In genomic region chr19:49692102-49692599, GRCh38 we compare ENCODE assay signal across 1 cellular context.
TF ChIP-seq lines count a peak whose summit lies in the region.

No MANE protein-coding gene starts in this region.

TF ChIP-seq in HepG2, 621 proteins besides CTCF, POLR2A, EP300 and RAD21:
- TF ChIP-seq GABPA (IDR thresholded peaks at IDR 0.05; ENCODE audit: low read depth, low read length), result peak; percentile 42
- TF ChIP-seq GABPA (CRISPR knock-in tag; IDR thresholded peaks at IDR 0.05; ENCODE audit: low read depth), result peak; percentile 49; the same call in 1 of the 2 replicates
- TF ChIP-seq GABPB1 (CRISPR knock-in tag; IDR thresholded peaks at IDR 0.05), result peak; percentile 37; the same call in 1 of the 2 replicates
- TF ChIP-seq ZNF589 (CRISPR knock-in tag; conservative IDR thresholded peaks at IDR 0.05), result no peak
- no peak for TF ChIP-seq ZFX (CRISPR knock-in tag; IDR thresholded peaks at IDR 0.05; ENCODE audit: low read depth)
- TF ChIP-seq ZNF282 (IDR thresholded peaks at IDR 0.05; ENCODE audit: partially characterized antibody), result no peak
- peak; percentile 47; the same call in 1 of the 2 replicates for TF ChIP-seq NR2C2 (CRISPR knock-in tag; IDR thresholded peaks at IDR 0.05; ENCODE audit: borderline replicate concordance)
